Comparison of ENCODE assay signal across 14 cellular contexts in genomic region chr3:35383719-35384555, GRCh38.
DNase-seq lines count a peak whose midpoint lies in the region; ATAC-seq and TF ChIP-seq lines count a peak whose summit lies in the region.
"Had no signal": no experiment of that assay in that cellular context is flagged by ENCODE, and none has a peak within 500 bp of the region (broad histone marks: within the 10 kb centered on the region; RNA-seq: fewer than 3 reads in every experiment).

No MANE protein-coding gene starts in this region.

- ATAC-seq in sciatic nerve (peak; percentile 57), GM19035 (IDR thresholded peaks at IDR 0.05; ENCODE audit: unreplicated experiment) (no peak), GM18907 (IDR thresholded peaks at IDR 0.05; ENCODE audit: unreplicated experiment) (no peak)
- ATAC-seq: gastroesophageal sphincter, GM12878 had no signal

- no peaks in the 10 kb centered on the region for H3K27me3 Mint-ChIP-seq in activated T-helper 1 cell treated with anti-CD3 and anti-CD28 coated beads, Interleukin-12 subunit alpha, Interleukin-12 subunit beta, Interleukin-2, Interleukin-4 antibody, amounts not matched to agents 30 ng/mL and 10 ng/mL and 1 ng/mL, durations not matched to agents 14 hours and 24 hours and 36 hours (ENCODE audit: insufficient read depth)
- H3K27me3 Mint-ChIP-seq: activated CD4-positive, alpha-beta T cell treated with anti-CD3 and anti-CD28 coated beads, Interleukin-2, amount 10 ng/mL, durations not matched to agents 24 days and 14 days had no signal

- CTCF ChIA-PET in RWPE1 (lab: Yijun Ruan, JAX), result no interaction called here

- no peak overlapping the region for H3K4me3 Mint-ChIP-seq in activated T-helper 1 cell treated with anti-CD3 and anti-CD28 coated beads, Interleukin-12 subunit alpha, Interleukin-12 subunit beta, Interleukin-2, Interleukin-4 antibody, amounts not matched to agents 30 ng/mL and 10 ng/mL and 1 ng/mL, durations not matched to agents 14 hours and 24 hours and 36 hours
- H3K4me3 Mint-ChIP-seq: activated CD4-positive, alpha-beta T cell treated with anti-CD3 and anti-CD28 coated beads, Interleukin-2, amount 10 ng/mL, durations not matched to agents 24 days and 14 days had no signal

- H3K36me3 Mint-ChIP-seq in activated T-helper 1 cell treated with anti-CD3 and anti-CD28 coated beads, Interleukin-12 subunit alpha, Interleukin-12 subunit beta, Interleukin-2, Interleukin-4 antibody, amounts not matched to agents 30 ng/mL and 10 ng/mL and 1 ng/mL, durations not matched to agents 14 hours and 24 hours and 36 hours (ENCODE audit: low read depth), result no peaks in the 10 kb centered on the region

- H3K9me3 Mint-ChIP-seq in activated T-helper 1 cell treated with anti-CD3 and anti-CD28 coated beads, Interleukin-12 subunit alpha, Interleukin-12 subunit beta, Interleukin-2, Interleukin-4 antibody, amounts not matched to agents 30 ng/mL and 10 ng/mL and 1 ng/mL, durations not matched to agents 14 hours and 24 hours and 36 hours, result no peaks in the 10 kb centered on the region

- no peak overlapping the region for H3K27ac ChIP-seq in RWPE1
- H3K27ac ChIP-seq: gastroesophageal sphincter, suprapubic skin had no signal

- no peak overlapping the region for H3K27ac Mint-ChIP-seq in activated T-helper 1 cell treated with anti-CD3 and anti-CD28 coated beads, Interleukin-12 subunit alpha, Interleukin-12 subunit beta, Interleukin-2, Interleukin-4 antibody, amounts not matched to agents 30 ng/mL and 10 ng/mL and 1 ng/mL, durations not matched to agents 14 hours and 24 hours and 36 hours
- H3K27ac Mint-ChIP-seq: activated CD4-positive, alpha-beta T cell treated with anti-CD3 and anti-CD28 coated beads, Interleukin-2, amount 10 ng/mL, durations not matched to agents 24 days and 14 days had no signal

- no peak for TF ChIP-seq CTCF in RWPE1 (conservative IDR thresholded peaks at IDR 0.05; ENCODE audit: low read depth)

- no peaks in the 10 kb centered on the region for H3K4me1 Mint-ChIP-seq in activated T-helper 1 cell treated with anti-CD3 and anti-CD28 coated beads, Interleukin-12 subunit alpha, Interleukin-12 subunit beta, Interleukin-2, Interleukin-4 antibody, amounts not matched to agents 30 ng/mL and 10 ng/mL and 1 ng/mL, durations not matched to agents 14 hours and 24 hours and 36 hours (ENCODE audit: low read depth)
- H3K4me1 Mint-ChIP-seq: activated CD4-positive, alpha-beta T cell treated with anti-CD3 and anti-CD28 coated beads, Interleukin-2, amount 10 ng/mL, durations not matched to agents 24 days and 14 days had no signal

- DNase-seq in LHCN-M2 (ENCODE audit: low read depth) (peak; percentile 75), T1000 (lab: John Stamatoyannopoulos, UW) (peak; percentile 24), fibroblast of the conjunctiva (ENCODE audit: low read depth) (peak; percentile 64), sciatic nerve (ENCODE audit: low spot score) (no peak), RWPE1 (ENCODE audit: low spot score) (no peak)
- no peak for DNase-seq in activated T-helper 1 cell treated with anti-CD3 and anti-CD28 coated beads, Interleukin-12 subunit alpha, Interleukin-12 subunit beta, Interleukin-2, Interleukin-4 antibody, amounts not matched to agents 30 ng/mL and 10 ng/mL and 1 ng/mL, durations not matched to agents 14 hours and 24 hours and 36 hours (ENCODE audit: low spot score)
- DNase-seq: activated CD4-positive, alpha-beta T cell treated with anti-CD3 and anti-CD28 coated beads, Interleukin-2, amount 10 ng/mL, durations not matched to agents 24 days and 14 days; COR-L47; NCI-H748 treated with DMSO at 0.1 percent for 48 hours had no signal

- POLR2A ChIA-PET in RWPE1 (lab: Yijun Ruan, JAX; ENCODE audit: low non-redundant PET), result no interaction called here

- intact Hi-C loops in sciatic nerve (cut with DNase I), result no loop called here
- intact Hi-C loops in activated T-helper 1 cell treated with anti-CD3 and anti-CD28 coated beads, Interleukin-12 subunit alpha, Interleukin-12 subunit beta, Interleukin-2, Interleukin-4 antibody, amounts not matched to agents 30 ng/mL and 10 ng/mL and 1 ng/mL, durations not matched to agents 14 hours and 24 hours and 36 hours (cut with micrococcal nuclease), result no loop called here

Comparison
In these comparisons a context has a peak if more than half of its experiments do, and no peak if none do; other contexts are left out.
1. DNase-seq: peak in LHCN-M2 (single experiment), T1000 (single experiment) and fibroblast of the conjunctiva (single experiment); none in sciatic nerve (single experiment), activated T-helper 1 cell treated with anti-CD3 and anti-CD28 coated beads, Interleukin-12 subunit alpha, Interleukin-12 subunit beta, Interleukin-2, Interleukin-4 antibody, amounts not matched to agents 30 ng/mL and 10 ng/mL and 1 ng/mL, durations not matched to agents 14 hours and 24 hours and 36 hours (single experiment) and RWPE1 (single experiment).